Comparison of ENCODE assay signal across 8 cellular contexts in the genomic region with DNA sequence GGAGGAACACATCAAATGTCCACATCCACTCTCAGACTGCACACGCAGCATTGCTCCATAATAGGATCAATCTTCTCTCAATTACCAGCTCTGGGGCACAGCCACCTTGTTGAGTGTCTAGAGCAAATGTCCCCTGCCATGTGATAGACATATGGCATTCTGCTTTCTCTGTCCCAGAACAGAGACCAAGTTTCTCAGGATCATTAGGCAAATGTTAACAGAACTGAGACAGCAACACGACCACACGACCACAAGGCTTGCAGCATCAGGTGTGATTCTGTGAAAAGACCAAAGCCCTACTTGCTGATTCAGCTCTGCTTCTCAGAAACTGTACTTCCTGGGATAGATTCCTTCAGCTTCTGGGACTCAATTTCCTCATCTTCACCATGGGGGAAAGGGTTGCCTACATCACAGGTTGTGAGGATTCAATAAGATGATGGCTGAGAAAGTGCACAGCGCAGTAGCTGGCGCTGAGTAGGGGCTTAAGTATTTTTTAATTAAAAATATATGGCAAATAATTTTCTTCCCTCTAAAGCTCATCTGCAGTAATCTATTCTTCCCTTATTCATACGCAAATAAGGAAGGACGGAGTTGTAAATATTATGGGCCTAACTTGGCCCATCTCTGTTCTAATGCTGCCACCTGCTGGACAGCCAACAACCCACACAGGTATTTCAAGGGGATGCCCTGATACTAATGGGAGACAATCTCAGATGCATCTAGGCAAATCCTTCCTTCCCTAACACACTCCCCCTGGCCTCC. TPM values are rescaled to one million over a fixed set of nuclear protein-coding genes. Genes with fewer than 3 reads are reported as not detected.
DNase-seq lines count a peak whose midpoint lies in the region; ATAC-seq and TF ChIP-seq lines count a peak whose summit lies in the region.

No MANE protein-coding gene starts in this region.

- TF ChIP-seq CTCF in HFF-Myc (IDR thresholded peaks at IDR 0.05; ENCODE audit: low read depth, low read length, missing control alignments) (peak; percentile 78), activated B cell treated with CpG ODN at 0.5 μM for 24 hours (IDR thresholded peaks at IDR 0.05) (peak; percentile 81), cardiac fibroblast (IDR thresholded peaks at IDR 0.05; ENCODE audit: low read depth, low read length) (peak; percentile 85)

- DNase-seq in Daoy (ENCODE audit: low read depth) (peak; percentile 67), HFF-Myc (ENCODE audit: extremely low read depth, low read depth) (peak; percentile 51), NCI-H2171 treated with DMSO at 0.1 percent for 48 hours (lab: John Stamatoyannopoulos, UW) (peak; percentile 59), activated B cell treated with CpG ODN at 0.5 μM for 24 hours (peak; percentile 33), cardiac fibroblast (ENCODE audit: low read depth in 2 of 2) (peak; percentile 80 to 81), kidney glomerular epithelial cell (lab: John Stamatoyannopoulos, UW) (peak; percentile 25)
- DNase-seq in stimulated activated CD4-positive, alpha-beta T cell treated with anti-CD3 and anti-CD28 coated beads, Interleukin-2, amount 100 ng/mL, for 48 hours = peak; percentile 70 to 71

- no peaks in the 10 kb centered on the region for H3K36me3 Mint-ChIP-seq in activated B cell treated with CpG ODN at 0.5 μM for 24 hours (ENCODE audit: low read depth)

- H3K9me3 Mint-ChIP-seq in activated B cell treated with CpG ODN at 0.5 μM for 24 hours = no peaks in the 10 kb centered on the region

- intact Hi-C loops in activated B cell treated with CpG ODN at 0.5 μM for 24 hours (cut with micrococcal nuclease) = loop anchor here (1.0 kb wide), 5 partner anchors 750 to 1017 kb away; no protein-coding TSS in a partner anchor

- H3K4me1 Mint-ChIP-seq in activated B cell treated with CpG ODN at 0.5 μM for 24 hours = no peaks in the 10 kb centered on the region

- H3K4me3 ChIP-seq in HFF-Myc (replicated peaks; ENCODE audit: low read depth, low read length) = no peak overlapping the region
- no peak overlapping the region for H3K4me3 ChIP-seq in cardiac fibroblast (replicated peaks in 1 of 2; ENCODE audit: low read depth in 2 of 2, low read length in 2 of 2)

- ATAC-seq in activated B cell treated with CpG ODN at 0.5 μM for 24 hours (ENCODE audit: low read depth) (peak; percentile 85), GM19035 (IDR thresholded peaks at IDR 0.05; ENCODE audit: unreplicated experiment) (no peak)

- H3K27ac Mint-ChIP-seq in activated B cell treated with CpG ODN at 0.5 μM for 24 hours = no peak overlapping the region

- peaks cover 9% of the 10 kb centered on the region for H3K27me3 Mint-ChIP-seq in activated B cell treated with CpG ODN at 0.5 μM for 24 hours

- POLR2A ChIA-PET in activated B cell treated with CpG ODN at 0.5 μM for 24 hours (lab: Charles Lee) = no interaction called here

- H3K4me3 Mint-ChIP-seq in activated B cell treated with CpG ODN at 0.5 μM for 24 hours = no peak overlapping the region

- CTCF ChIA-PET in activated B cell treated with CpG ODN at 0.5 μM for 24 hours (lab: Charles Lee) = interaction anchor here (0.6 to 3.2 kb wide), 16 partner anchors 9 to 1017 kb away, joined by 3 to 65 read pairs (median 7); no protein-coding TSS in a partner anchor

RNA-seq across cellular contexts. Expression of gene USP47, which starts 54.3 kb away (rescaled TPM):
- total RNA-seq in Daoy (2014; rRNA removed; shearing (Covaris generic)) = 32.9 and 34.5 TPM in 2 replicates
- total RNA-seq in activated B cell treated with CpG ODN at 0.5 μM for 24 hours = 48.5 and 50.3 TPM in 2 replicates

Comparison
In these comparisons a context has a peak if more than half of its experiments do, and no peak if none do; other contexts are left out.
1. DNase-seq: peak in every context shown above with its lines; median percentile 80 in cardiac fibroblast; 70 in stimulated activated CD4-positive, alpha-beta T cell treated with anti-CD3 and anti-CD28 coated beads, Interleukin-2, amount 100 ng/mL, for 48 hours; 67 in Daoy; 59 in NCI-H2171 treated with DMSO at 0.1 percent for 48 hours; 51 in HFF-Myc; 33 in activated B cell treated with CpG ODN at 0.5 μM for 24 hours; 25 in kidney glomerular epithelial cell.